Comparison of ENCODE assay signal across 1 cellular context in the genomic region with DNA sequence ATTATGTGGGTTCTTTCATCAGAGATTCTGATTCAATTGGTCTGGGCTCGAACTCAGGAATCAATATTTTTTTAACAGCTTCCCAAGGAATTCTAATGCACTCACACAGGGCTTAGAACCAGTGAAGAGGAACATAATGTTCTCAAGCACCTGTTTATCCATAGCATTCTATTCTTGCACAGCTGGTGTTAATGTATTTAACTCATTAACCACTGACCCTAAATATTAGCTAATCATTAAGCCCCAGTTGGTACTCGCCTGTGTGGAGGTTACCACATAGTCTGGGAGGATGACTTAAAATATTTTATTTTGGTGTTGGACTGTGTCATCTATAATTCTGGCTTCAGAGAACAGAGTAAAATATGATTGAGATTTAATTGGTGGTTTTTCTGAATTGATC.
A peak's percentile ranks its signal among the peaks of the same experiment; 100 is the strongest.
TF ChIP-seq lines count a peak whose summit lies in the region.

No MANE protein-coding gene starts in this region.

TF ChIP-seq in HepG2, 621 proteins besides CTCF, POLR2A, EP300 and RAD21:
- no peak for TF ChIP-seq ZNF737 (CRISPR knock-in tag; IDR thresholded peaks at IDR 0.05; ENCODE audit: borderline replicate concordance)
- no peak for TF ChIP-seq SP5 (CRISPR knock-in tag; IDR thresholded peaks at IDR 0.05; ENCODE audit: borderline replicate concordance, low read depth)
- TF ChIP-seq, protein P1, sequence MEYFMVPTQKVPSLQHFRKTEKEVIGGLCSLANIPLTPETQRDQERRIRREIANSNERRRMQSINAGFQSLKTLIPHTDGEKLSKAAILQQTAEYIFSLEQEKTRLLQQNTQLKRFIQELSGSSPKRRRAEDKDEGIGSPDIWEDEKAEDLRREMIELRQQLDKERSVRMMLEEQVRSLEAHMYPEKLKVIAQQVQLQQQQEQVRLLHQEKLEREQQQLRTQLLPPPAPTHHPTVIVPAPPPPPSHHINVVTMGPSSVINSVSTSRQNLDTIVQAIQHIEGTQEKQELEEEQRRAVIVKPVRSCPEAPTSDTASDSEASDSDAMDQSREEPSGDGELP (IDR thresholded peaks at IDR 0.05; ENCODE audit: borderline replicate concordance, low read depth), result peak; percentile 10; the same call in 1 of the 2 replicates
- TF ChIP-seq, protein P2, sequence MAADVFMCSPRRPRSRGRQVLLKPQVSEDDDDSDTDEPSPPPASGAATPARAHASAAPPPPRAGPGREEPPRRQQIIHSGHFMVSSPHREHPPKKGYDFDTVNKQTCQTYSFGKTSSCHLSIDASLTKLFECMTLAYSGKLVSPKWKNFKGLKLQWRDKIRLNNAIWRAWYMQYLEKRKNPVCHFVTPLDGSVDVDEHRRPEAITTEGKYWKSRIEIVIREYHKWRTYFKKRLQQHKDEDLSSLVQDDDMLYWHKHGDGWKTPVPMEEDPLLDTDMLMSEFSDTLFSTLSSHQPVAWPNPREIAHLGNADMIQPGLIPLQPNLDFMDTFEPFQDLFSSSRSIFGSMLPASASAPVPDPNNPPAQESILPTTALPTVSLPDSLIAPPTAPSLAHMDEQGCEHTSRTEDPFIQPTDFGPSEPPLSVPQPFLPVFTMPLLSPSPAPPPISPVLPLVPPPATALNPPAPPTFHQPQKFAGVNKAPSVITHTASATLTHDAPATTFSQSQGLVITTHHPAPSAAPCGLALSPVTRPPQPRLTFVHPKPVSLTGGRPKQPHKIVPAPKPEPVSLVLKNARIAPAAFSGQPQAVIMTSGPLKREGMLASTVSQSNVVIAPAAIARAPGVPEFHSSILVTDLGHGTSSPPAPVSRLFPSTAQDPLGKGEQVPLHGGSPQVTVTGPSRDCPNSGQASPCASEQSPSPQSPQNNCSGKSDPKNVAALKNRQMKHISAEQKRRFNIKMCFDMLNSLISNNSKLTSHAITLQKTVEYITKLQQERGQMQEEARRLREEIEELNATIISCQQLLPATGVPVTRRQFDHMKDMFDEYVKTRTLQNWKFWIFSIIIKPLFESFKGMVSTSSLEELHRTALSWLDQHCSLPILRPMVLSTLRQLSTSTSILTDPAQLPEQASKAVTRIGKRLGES (CRISPR knock-in tag; IDR thresholded peaks at IDR 0.05; ENCODE audit: borderline replicate concordance), result no peak
- TF ChIP-seq ZNF652 (CRISPR knock-in tag; IDR thresholded peaks at IDR 0.05; ENCODE audit: borderline replicate concordance, low read depth), result peak; percentile 50; the same call in 1 of the 2 replicates
- TF ChIP-seq ZNF552 (CRISPR knock-in tag; IDR thresholded peaks at IDR 0.05; ENCODE audit: borderline replicate concordance), result no peak
- no peak for TF ChIP-seq GABPA (IDR thresholded peaks at IDR 0.05; ENCODE audit: low read depth, low read length)
- no peak for TF ChIP-seq GABPA (CRISPR knock-in tag; IDR thresholded peaks at IDR 0.05; ENCODE audit: low read depth)
- no peak for TF ChIP-seq ZNF484 (CRISPR knock-in tag; IDR thresholded peaks at IDR 0.05; ENCODE audit: borderline replicate concordance, low read depth)
